8 cellular contexts compared by ENCODE assay signal in the genomic region with DNA sequence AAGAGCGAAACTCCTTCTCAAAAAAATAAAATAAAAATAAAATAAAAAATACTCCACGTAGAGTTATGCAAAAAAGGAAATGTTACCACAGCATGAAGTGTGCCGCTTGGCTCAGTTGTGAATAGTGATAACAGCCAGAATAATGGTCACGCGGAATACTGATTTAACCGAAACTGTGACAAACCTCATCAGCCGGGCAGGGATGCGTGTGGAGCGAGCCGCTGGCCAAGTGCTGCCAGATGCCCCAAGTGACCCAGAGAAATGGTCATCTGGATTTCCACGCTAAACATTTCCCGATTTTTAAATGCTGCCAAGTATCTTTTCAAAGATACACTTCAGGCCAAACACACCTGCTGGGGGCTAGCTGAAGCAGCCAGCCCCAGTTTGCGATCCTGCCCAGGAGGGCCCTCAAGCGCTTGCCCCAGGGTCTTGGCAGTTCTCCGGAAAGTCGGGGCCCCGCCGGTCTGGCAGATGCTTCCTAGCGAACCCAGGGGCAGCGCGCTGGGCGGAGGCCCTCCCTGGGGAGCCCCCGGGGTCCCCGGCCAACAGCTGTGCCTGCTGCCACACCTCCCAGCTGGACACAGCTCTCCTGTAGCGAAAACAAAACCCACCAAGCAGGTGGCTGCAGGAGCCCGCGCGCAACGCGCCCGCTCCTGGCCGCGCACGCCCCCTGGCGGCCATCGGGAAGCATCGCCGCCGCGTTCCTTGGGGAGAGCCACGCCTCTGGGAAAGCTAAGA. TPM values are rescaled to one million over a fixed set of nuclear protein-coding genes. Genes with fewer than 3 reads are reported as not detected.
DNase-seq lines count a peak whose midpoint lies in the region; ATAC-seq and TF ChIP-seq lines count a peak whose summit lies in the region.

No MANE protein-coding gene starts in this region.

- peaks cover 12% of the 10 kb centered on the region for H3K36me3 ChIP-seq in CD4-positive, CD25-positive, alpha-beta regulatory T cell (ENCODE audit: control insufficient read depth, insufficient read depth, low read length)
- H3K36me3 ChIP-seq in PC-9 (ENCODE audit: low read depth) (no peaks in the 10 kb centered on the region), neuronal stem cell (replicated peaks in 1 of 2; ENCODE audit: control insufficient read depth in 2 of 2, insufficient read depth in 2 of 2, low read length in 2 of 2) (peaks cover 3 to 35% of the 10 kb centered on the region in 2 donors), stomach smooth muscle (ENCODE audit: control insufficient read depth in 2 of 2, insufficient read depth in 2 of 2, low read length in 2 of 2) (peaks cover 0 to 3% of the 10 kb centered on the region in 2 donors)

- CTCF ChIA-PET in PC-9 (lab: Charles Lee), result interaction anchor here (0.6 to 1.6 kb wide), 3 partner anchors 38 to 93 kb away, joined by 3 to 7 read pairs (median 4); no protein-coding TSS in a partner anchor

- WGBS in neuronal stem cell (ENCODE audit: extremely low coverage in 2 of 2, insufficient read length in 2 of 2, insufficient replicate concordance in 1 of 2), 2 donors, result no CpG with 5 or more reads among the region's 41 CpGs

- no peak overlapping the region for H3K4me3 ChIP-seq in CD4-positive, CD25-positive, alpha-beta regulatory T cell (ENCODE audit: low read depth, low read length)
- H3K4me3 ChIP-seq in HL-60 (replicated peaks; ENCODE audit: insufficient read depth, low read length) (peak overlapping the region; percentile 32), PC-9 (no peak overlapping the region), fibroblast of villous mesenchyme (ENCODE audit: low read depth, low read length) (peak overlapping the region; percentile 23), neuronal stem cell (ENCODE audit: low read length in 2 of 2) (no peak overlapping the region), stomach smooth muscle (ENCODE audit: low read length in 2 of 2) (peak overlapping the region; percentile 44 to 65)

- H4K91ac ChIP-seq in neuronal stem cell (ENCODE audit: low read depth, low read length, poor library complexity), result no peak overlapping the region

- H3K27me3 Mint-ChIP-seq in CD4-positive, CD25-positive, alpha-beta regulatory T cell, result no peaks in the 10 kb centered on the region
- no peaks in the 10 kb centered on the region for H3K27me3 Mint-ChIP-seq in activated T-helper 2 cell treated with anti-CD3 and anti-CD28 coated beads, Interferon-gamma antibody, Interleukin-2, Interleukin-4, amounts not matched to agents 10 μg/mL and 5 μg/mL and 100 μg/mL, durations not matched to agents 14 hours and 24 hours and 36 hours (ENCODE audit: low read depth)

- no peak overlapping the region for H4K8ac ChIP-seq in neuronal stem cell (ENCODE audit: low read depth, low read length)

- H3F3A ChIP-seq in PC-9 (ENCODE audit: insufficient read depth, low read depth), result peaks cover 22% of the 10 kb centered on the region; the same call in 1 of the 2 replicates

- peak overlapping the region in 1 of 3 donors; percentile 46 for H3K27ac Mint-ChIP-seq in CD4-positive, CD25-positive, alpha-beta regulatory T cell
- no peak overlapping the region for H3K27ac Mint-ChIP-seq in activated T-helper 2 cell treated with anti-CD3 and anti-CD28 coated beads, Interferon-gamma antibody, Interleukin-2, Interleukin-4, amounts not matched to agents 10 μg/mL and 5 μg/mL and 100 μg/mL, durations not matched to agents 14 hours and 24 hours and 36 hours

- H3K23ac ChIP-seq in neuronal stem cell (ENCODE audit: low read depth, low read length, poor library complexity), result peak overlapping the region; percentile 73

- H3K9me3 Mint-ChIP-seq in CD4-positive, CD25-positive, alpha-beta regulatory T cell, result no peaks in the 10 kb centered on the region
- no peaks in the 10 kb centered on the region for H3K9me3 Mint-ChIP-seq in activated T-helper 2 cell treated with anti-CD3 and anti-CD28 coated beads, Interferon-gamma antibody, Interleukin-2, Interleukin-4, amounts not matched to agents 10 μg/mL and 5 μg/mL and 100 μg/mL, durations not matched to agents 14 hours and 24 hours and 36 hours

- no peaks in the 10 kb centered on the region for H3K79me1 ChIP-seq in neuronal stem cell (ENCODE audit: low read depth, low read length)

- peaks cover 3% of the 10 kb centered on the region; the same call in 1 of the 2 replicates for H3K79me2 ChIP-seq in PC-9 (ENCODE audit: low read depth)

- H3K4me1 ChIP-seq in CD4-positive, CD25-positive, alpha-beta regulatory T cell (ENCODE audit: control insufficient read depth, insufficient read depth, low read length, poor library complexity, severe bottlenecking), result peaks cover 25% of the 10 kb centered on the region
- H3K4me1 ChIP-seq in PC-9 (replicated peaks; ENCODE audit: insufficient read depth), result peaks cover 21% of the 10 kb centered on the region
- peaks cover 3 to 4% of the 10 kb centered on the region in 2 donors for H3K4me1 ChIP-seq in neuronal stem cell (ENCODE audit: control insufficient read depth in 2 of 2, insufficient read depth in 1 of 2, low read depth in 1 of 2, low read length in 2 of 2)
- H3K4me1 ChIP-seq in stomach smooth muscle (ENCODE audit: control insufficient read depth, insufficient read depth, low read length), result peaks cover 12% of the 10 kb centered on the region

- peak overlapping the region; percentile 63 for H3K27ac ChIP-seq in CD4-positive, CD25-positive, alpha-beta regulatory T cell (ENCODE audit: insufficient read depth, low read length, poor library complexity, severe bottlenecking)
- peak overlapping the region; percentile 65 for H3K27ac ChIP-seq in HL-60 (replicated peaks)
- no peak overlapping the region for H3K27ac ChIP-seq in PC-9
- no peak overlapping the region for H3K27ac ChIP-seq in neuronal stem cell (replicated peaks; ENCODE audit: low read length)
- no peak overlapping the region for H3K27ac ChIP-seq in stomach smooth muscle (ENCODE audit: low read length)

- no peaks in the 10 kb centered on the region for H3K9me2 ChIP-seq in PC-9 (ENCODE audit: insufficient read depth)

- peak overlapping the region; percentile 43 for H2BK15ac ChIP-seq in neuronal stem cell (ENCODE audit: low read length)

- H3K4ac ChIP-seq in neuronal stem cell (ENCODE audit: low read length), result no peak overlapping the region

- H2BK5ac ChIP-seq in neuronal stem cell (ENCODE audit: low read length), result no peak overlapping the region

- BruUV-seq in PC-9 (replicated peaks; lab: Mats Ljungman, UMichigan), result no TSS peak

- H3K4me1 Mint-ChIP-seq in CD4-positive, CD25-positive, alpha-beta regulatory T cell, result peaks cover 15 to 66% (median 38%) of the 10 kb centered on the region in 4 donors
- H3K4me1 Mint-ChIP-seq in activated T-helper 2 cell treated with anti-CD3 and anti-CD28 coated beads, Interferon-gamma antibody, Interleukin-2, Interleukin-4, amounts not matched to agents 10 μg/mL and 5 μg/mL and 100 μg/mL, durations not matched to agents 14 hours and 24 hours and 36 hours (ENCODE audit: low read depth), result peaks cover 29% of the 10 kb centered on the region

- H2BK12ac ChIP-seq in neuronal stem cell (ENCODE audit: low read length), result no peak overlapping the region

- POLR2A ChIA-PET in PC-9 (lab: Charles Lee; ENCODE audit: unreplicated experiment), result interaction anchor here (0.5 kb wide), 2 partner anchors 71 to 189 kb away, joined by 3 to 13 read pairs; no protein-coding TSS in a partner anchor

- no peaks in the 10 kb centered on the region for H3K9me3 ChIP-seq in CD4-positive, CD25-positive, alpha-beta regulatory T cell (ENCODE audit: control insufficient read depth in 2 of 2, low read length in 2 of 2)
- H3K9me3 ChIP-seq in PC-9 (ENCODE audit: insufficient read depth, low read depth) (no peaks in the 10 kb centered on the region), neuronal stem cell (replicated peaks in 1 of 2; ENCODE audit: control insufficient read depth in 2 of 2, insufficient read depth in 1 of 2, low read depth in 1 of 2, low read length in 2 of 2) (peaks cover 0 to 7% of the 10 kb centered on the region in 2 donors), stomach smooth muscle (ENCODE audit: control insufficient read depth in 2 of 2, low read length in 2 of 2) (no peaks in the 10 kb centered on the region)

- H3K18ac ChIP-seq in neuronal stem cell (ENCODE audit: low read length), result peak overlapping the region; percentile 93

- peak; percentile 66 to 76 (median 71) for DNase-seq in CD4-positive, CD25-positive, alpha-beta regulatory T cell
- peak; percentile 62 to 63 for DNase-seq in HL-60 (ENCODE audit: low read depth in 1 of 2, low spot score in 1 of 2)
- peak; percentile 42 to 73 for DNase-seq in PC-9
- DNase-seq in activated T-helper 2 cell treated with anti-CD3 and anti-CD28 coated beads, Interferon-gamma antibody, Interleukin-2, Interleukin-4, amounts not matched to agents 10 μg/mL and 5 μg/mL and 100 μg/mL, durations not matched to agents 14 hours and 24 hours and 36 hours (ENCODE audit: low spot score), result peak; percentile 59
- DNase-seq in fibroblast of villous mesenchyme (ENCODE audit: low read depth), result peak; percentile 57
- DNase-seq in neuronal stem cell (ENCODE audit: low spot score), result peak; percentile 73

- H3K4me3 Mint-ChIP-seq in CD4-positive, CD25-positive, alpha-beta regulatory T cell, result peak overlapping the region in 3 of 4 donors; percentile 8 to 75 (median 58)
- H3K4me3 Mint-ChIP-seq in activated T-helper 2 cell treated with anti-CD3 and anti-CD28 coated beads, Interferon-gamma antibody, Interleukin-2, Interleukin-4, amounts not matched to agents 10 μg/mL and 5 μg/mL and 100 μg/mL, durations not matched to agents 14 hours and 24 hours and 36 hours (ENCODE audit: low read depth), result no peak overlapping the region

- no peak overlapping the region for H3K14ac ChIP-seq in neuronal stem cell (ENCODE audit: low read length)

- H2AFZ ChIP-seq in PC-9 (no peak overlapping the region), neuronal stem cell (ENCODE audit: low read length) (peak overlapping the region; percentile 66)

- peak; percentile 90 for TF ChIP-seq CTCF in HL-60 (IDR thresholded peaks at IDR 0.05; ENCODE audit: insufficient read depth, low read length)
- TF ChIP-seq CTCF in PC-9 (conservative IDR thresholded peaks at IDR 0.05), result peak; percentile 80
- TF ChIP-seq CTCF in fibroblast of villous mesenchyme (IDR thresholded peaks at IDR 0.05; ENCODE audit: insufficient read depth, low read depth, low read length), result peak; percentile 97

- H2AK5ac ChIP-seq in neuronal stem cell (ENCODE audit: low read depth, low read length), result no peak overlapping the region

- H3K4me2 ChIP-seq in PC-9 (no peak overlapping the region), neuronal stem cell (ENCODE audit: insufficient read depth, low read length, poor library complexity, severe bottlenecking) (peak overlapping the region; percentile 14)

- no peak overlapping the region for H3K9ac ChIP-seq in neuronal stem cell (ENCODE audit: low read depth, low read length, poor library complexity)
- H3K9ac ChIP-seq in stomach smooth muscle (ENCODE audit: low read length in 2 of 2), result no peak overlapping the region

- intact Hi-C loops in PC-9 (cut with micrococcal nuclease; ENCODE audit: unreplicated experiment), result loop anchor here (2.0 to 5.0 kb wide), 4 partner anchors 67 to 170 kb away; a partner anchor contains a TSS
- intact Hi-C loops in activated T-helper 2 cell treated with anti-CD3 and anti-CD28 coated beads, Interferon-gamma antibody, Interleukin-2, Interleukin-4, amounts not matched to agents 10 μg/mL and 5 μg/mL and 100 μg/mL, durations not matched to agents 14 hours and 24 hours and 36 hours (cut with micrococcal nuclease), result loop anchor here (1.0 to 5.0 kb wide), 6 partner anchors 7 to 290 kb away; no protein-coding TSS in a partner anchor

- H3K36me3 Mint-ChIP-seq in CD4-positive, CD25-positive, alpha-beta regulatory T cell, result peaks cover 17% of the 10 kb centered on the region
- peaks cover 37% of the 10 kb centered on the region for H3K36me3 Mint-ChIP-seq in activated T-helper 2 cell treated with anti-CD3 and anti-CD28 coated beads, Interferon-gamma antibody, Interleukin-2, Interleukin-4, amounts not matched to agents 10 μg/mL and 5 μg/mL and 100 μg/mL, durations not matched to agents 14 hours and 24 hours and 36 hours (ENCODE audit: low read depth)

- ATAC-seq in CD4-positive, CD25-positive, alpha-beta regulatory T cell (ENCODE audit: low read depth in 2 of 2), result peak; percentile 76 to 81
- ATAC-seq in GM19397 (IDR thresholded peaks at IDR 0.05; ENCODE audit: unreplicated experiment), result peak; percentile 70

- no peaks in the 10 kb centered on the region for H3K27me3 ChIP-seq in CD4-positive, CD25-positive, alpha-beta regulatory T cell (ENCODE audit: control insufficient read depth, insufficient read depth, low read length)
- H3K27me3 ChIP-seq in HL-60 (ENCODE audit: insufficient read depth, poor library complexity, severe bottlenecking) (no peaks in the 10 kb centered on the region), PC-9 (ENCODE audit: insufficient read depth, low read depth) (no peaks in the 10 kb centered on the region), neuronal stem cell (ENCODE audit: control insufficient read depth in 3 of 3, insufficient read depth in 3 of 3, low read depth in 1 of 3, low read length in 3 of 3) (no peaks in the 10 kb centered on the region), stomach smooth muscle (ENCODE audit: control insufficient read depth in 1 of 2, insufficient read depth in 2 of 2, low read length in 2 of 2) (no peaks in the 10 kb centered on the region)

- H2BK120ac ChIP-seq in neuronal stem cell (ENCODE audit: low read depth, low read length), result no peak overlapping the region

- no peaks in the 10 kb centered on the region for H4K20me1 ChIP-seq in PC-9 (ENCODE audit: insufficient read depth)

RNA-seq across cellular contexts. Expression of a gene that starts 35.1 kb away (rescaled TPM):
- 46.1 TPM for total RNA-seq in CD4-positive, CD25-positive, alpha-beta regulatory T cell
- polyA plus RNA-seq in CD4-positive, CD25-positive, alpha-beta regulatory T cell, result 100 to 1,000 TPM in 1 of 4 donors, 10 to 100 TPM in 3; 65.5 to 102 (median 80.3) TPM
- 61.0 and 69.4 TPM in 2 replicates for total RNA-seq in PC-9 (2021)
- total RNA-seq in activated T-helper 2 cell treated with anti-CD3 and anti-CD28 coated beads, Interferon-gamma antibody, Interleukin-2, Interleukin-4, amounts not matched to agents 10 μg/mL and 5 μg/mL and 100 μg/mL, durations not matched to agents 14 hours and 24 hours and 36 hours, result 107 and 108 TPM in 2 replicates
- total RNA-seq in fibroblast of villous mesenchyme, result 72.8 and 119 TPM in 2 replicates
- polyA plus RNA-seq in neuronal stem cell (2013, experiment 1 of 2), result 38.0 TPM
- polyA plus RNA-seq in neuronal stem cell (2013, experiment 2 of 2), result 39.3 TPM

Comparison
In these comparisons a context has a peak if more than half of its experiments do, and no peak if none do; other contexts are left out.
1. H3K27ac ChIP-seq: peak in CD4-positive, CD25-positive, alpha-beta regulatory T cell (single experiment) and HL-60 (single experiment); none in PC-9 (single experiment), neuronal stem cell (single experiment) and stomach smooth muscle (single experiment).
2. H3K4me3 ChIP-seq: peak in HL-60 (single experiment), fibroblast of villous mesenchyme (single experiment) and stomach smooth muscle (2 of 2); none in CD4-positive, CD25-positive, alpha-beta regulatory T cell (single experiment), PC-9 (single experiment) and neuronal stem cell (0 of 2).
3. Peak in every context shown above with its lines, with median percentiles within 50 percentile points of each other: DNase-seq and CTCF ChIP-seq.